8 cellular contexts compared by ENCODE assay signal in the genomic region with DNA sequence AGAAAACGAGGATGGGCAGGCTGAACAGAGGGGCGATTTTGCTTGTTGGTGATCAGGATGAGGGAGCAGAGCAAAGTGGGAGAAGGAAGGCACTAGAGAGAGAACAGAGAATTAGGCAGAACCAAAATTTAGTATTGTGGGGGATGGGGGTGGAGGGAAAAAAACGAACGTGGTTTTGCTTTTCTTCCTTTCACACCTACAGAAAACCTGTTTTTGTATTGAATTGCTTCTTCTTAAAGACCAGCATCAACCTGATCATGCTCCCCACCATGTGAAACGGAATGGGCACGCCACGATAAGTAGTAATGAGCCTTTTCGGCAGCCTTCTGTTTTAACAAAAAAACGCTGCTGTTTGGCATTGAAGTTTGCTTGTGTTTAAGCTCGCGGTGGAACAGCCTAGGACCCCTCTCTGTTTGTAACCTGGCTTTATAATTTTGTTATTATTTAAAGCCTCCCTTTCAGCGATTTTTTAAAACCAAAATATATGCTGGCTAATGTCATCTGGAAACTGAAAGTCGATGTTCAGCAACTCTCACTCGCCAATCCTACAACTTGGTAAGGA. TPM values are rescaled to one million over a fixed set of nuclear protein-coding genes. Genes with fewer than 3 reads are reported as not detected.
DNase-seq lines count a peak whose midpoint lies in the region; ATAC-seq and TF ChIP-seq lines count a peak whose summit lies in the region.

No MANE protein-coding gene starts in this region.

- DNase-seq in activated CD4-positive, alpha-beta T cell treated with anti-CD3 and anti-CD28 coated beads, Interleukin-2, amount 10 ng/mL, durations not matched to agents 7 days and 5 days, result no peak
- no peak for DNase-seq in activated CD4-positive, alpha-beta T cell treated with anti-CD3 and anti-CD28 coated beads for 1 hour
- DNase-seq in Karpas-422 (peak; percentile 49), smooth muscle cell (lab: John Stamatoyannopoulos, UW; ENCODE audit: unreplicated experiment) (no peak), type B pancreatic cell (ENCODE audit: extremely low spot score, unreplicated experiment) (no peak)

- peak overlapping the region; percentile 42 for H3K9ac ChIP-seq in Karpas-422 (ENCODE audit: low read length)
- peak overlapping the region; percentile 30 to 45 for H3K9ac ChIP-seq in duodenal mucosa (ENCODE audit: low read depth in 1 of 2, low read length in 2 of 2)
- H3K9ac ChIP-seq in smooth muscle cell (ENCODE audit: low read depth), result peak overlapping the region; percentile 97

- peak overlapping the region; percentile 14 for H3K4me3 Mint-ChIP-seq in activated CD4-positive, alpha-beta T cell treated with anti-CD3 and anti-CD28 coated beads, Interleukin-2, amount 10 ng/mL, durations not matched to agents 7 days and 5 days
- H3K4me3 Mint-ChIP-seq in type B pancreatic cell, result no peak overlapping the region

- POLR2A ChIA-PET in activated CD4-positive, alpha-beta T cell treated with anti-CD3 and anti-CD28 coated beads, Interleukin-2, amount 10 ng/mL, durations not matched to agents 7 days and 5 days (lab: Charles Lee), result no interaction called here

- peaks cover 9% of the 10 kb centered on the region for H3K4me1 Mint-ChIP-seq in activated CD4-positive, alpha-beta T cell treated with anti-CD3 and anti-CD28 coated beads, Interleukin-2, amount 10 ng/mL, durations not matched to agents 7 days and 5 days
- peaks cover 40% of the 10 kb centered on the region for H3K4me1 Mint-ChIP-seq in type B pancreatic cell (ENCODE audit: unreplicated experiment)

- ATAC-seq in GM18907 (IDR thresholded peaks at IDR 0.05; ENCODE audit: unreplicated experiment), result no peak
- no peak for ATAC-seq in GM21447 (IDR thresholded peaks at IDR 0.05; ENCODE audit: unreplicated experiment)

- peaks cover 12% of the 10 kb centered on the region for H3F3A ChIP-seq in smooth muscle cell (ENCODE audit: low read depth)

- CTCF ChIA-PET in activated CD4-positive, alpha-beta T cell treated with anti-CD3 and anti-CD28 coated beads, Interleukin-2, amount 10 ng/mL, durations not matched to agents 7 days and 5 days (lab: Charles Lee), result interaction anchor here (1.0 kb wide), 1 partner anchor 33 kb away, joined by 3 read pairs; no protein-coding TSS in a partner anchor

- H4K20me1 ChIP-seq in Karpas-422 (ENCODE audit: insufficient read depth, low read depth, low read length), result no peaks in the 10 kb centered on the region
- H4K20me1 ChIP-seq in smooth muscle cell (ENCODE audit: low read depth), result no peaks in the 10 kb centered on the region

- peaks cover 2% of the 10 kb centered on the region for H3K27me3 Mint-ChIP-seq in activated CD4-positive, alpha-beta T cell treated with anti-CD3 and anti-CD28 coated beads, Interleukin-2, amount 10 ng/mL, durations not matched to agents 7 days and 5 days
- no peaks in the 10 kb centered on the region for H3K27me3 Mint-ChIP-seq in type B pancreatic cell

- H3K27ac Mint-ChIP-seq in activated CD4-positive, alpha-beta T cell treated with anti-CD3 and anti-CD28 coated beads, Interleukin-2, amount 10 ng/mL, durations not matched to agents 7 days and 5 days, result peak overlapping the region; percentile 50
- H3K27ac Mint-ChIP-seq in type B pancreatic cell, result no peak overlapping the region

- 70% methylated on average over 14 of the region's 14 CpGs for WGBS in smooth muscle cell (ENCODE audit: low lambda C conversion rate)

- no peak overlapping the region for H3K27ac ChIP-seq in Karpas-422 (ENCODE audit: low read length)
- H3K27ac ChIP-seq in duodenal mucosa (ENCODE audit: low read depth, low read length), result peak overlapping the region; percentile 53
- peak overlapping the region; percentile 99 for H3K27ac ChIP-seq in smooth muscle cell (ENCODE audit: low read depth)

- H3K4me2 ChIP-seq in Karpas-422 (ENCODE audit: low read depth, low read length, poor library complexity, severe bottlenecking) (peak overlapping the region; percentile 64), smooth muscle cell (peak overlapping the region; percentile 85)

- H3K27me3 ChIP-seq in Karpas-422 (ENCODE audit: low read length) (no peaks in the 10 kb centered on the region), duodenal mucosa (ENCODE audit: control insufficient read depth in 1 of 2, insufficient read depth in 2 of 2, low read length in 2 of 2) (no peaks in the 10 kb centered on the region), smooth muscle cell (ENCODE audit: low read depth) (no peaks in the 10 kb centered on the region)

- peak overlapping the region; percentile 48 for H3K4me3 ChIP-seq in Karpas-422 (ENCODE audit: low read length)
- peak overlapping the region; percentile 58 to 67 for H3K4me3 ChIP-seq in duodenal mucosa (ENCODE audit: low read depth in 1 of 2, low read length in 2 of 2)
- peak overlapping the region; percentile 35 for H3K4me3 ChIP-seq in smooth muscle cell

- no peaks in the 10 kb centered on the region for H3K36me3 Mint-ChIP-seq in activated CD4-positive, alpha-beta T cell treated with anti-CD3 and anti-CD28 coated beads, Interleukin-2, amount 10 ng/mL, durations not matched to agents 7 days and 5 days (ENCODE audit: low read depth)
- no peaks in the 10 kb centered on the region for H3K36me3 Mint-ChIP-seq in type B pancreatic cell

- H3K79me2 ChIP-seq in Karpas-422 (ENCODE audit: low read length), result no peaks in the 10 kb centered on the region
- H3K79me2 ChIP-seq in smooth muscle cell (ENCODE audit: low read depth), result no peaks in the 10 kb centered on the region

- H3K36me3 ChIP-seq in Karpas-422 (ENCODE audit: insufficient read depth, low read length), result no peaks in the 10 kb centered on the region
- H3K36me3 ChIP-seq in duodenal mucosa (ENCODE audit: control insufficient read depth in 1 of 2, insufficient read depth in 2 of 2, low read length in 2 of 2), result no peaks in the 10 kb centered on the region
- H3K36me3 ChIP-seq in smooth muscle cell (ENCODE audit: low read depth), result no peaks in the 10 kb centered on the region

- TF ChIP-seq CTCF in smooth muscle cell (IDR thresholded peaks at IDR 0.05; ENCODE audit: borderline replicate concordance, insufficient read depth, poor library complexity, severe bottlenecking) (no peak), type B pancreatic cell (conservative IDR thresholded peaks at IDR 0.05) (no peak)

- H3K9me3 Mint-ChIP-seq in activated CD4-positive, alpha-beta T cell treated with anti-CD3 and anti-CD28 coated beads, Interleukin-2, amount 10 ng/mL, durations not matched to agents 7 days and 5 days, result no peaks in the 10 kb centered on the region
- no peaks in the 10 kb centered on the region for H3K9me3 Mint-ChIP-seq in type B pancreatic cell

- H3K9me3 ChIP-seq in Karpas-422 (ENCODE audit: low read length) (no peaks in the 10 kb centered on the region), duodenal mucosa (ENCODE audit: control insufficient read depth in 1 of 2, low read length in 2 of 2) (no peaks in the 10 kb centered on the region), smooth muscle cell (replicated peaks; ENCODE audit: low read depth) (no peaks in the 10 kb centered on the region)

- H2AFZ ChIP-seq in Karpas-422 (ENCODE audit: low read length) (peak overlapping the region; percentile 79), smooth muscle cell (ENCODE audit: low read depth) (peak overlapping the region; percentile 76)

- no peaks in the 10 kb centered on the region for H3K9me2 ChIP-seq in Karpas-422 (replicated peaks; ENCODE audit: insufficient read depth, low read length)

- H3K4me1 ChIP-seq in Karpas-422 (ENCODE audit: low read length) (peaks cover 32% of the 10 kb centered on the region), duodenal mucosa (ENCODE audit: control insufficient read depth in 1 of 2, insufficient read depth in 2 of 2, low read length in 2 of 2) (peaks cover 21 to 25% of the 10 kb centered on the region in 2 donors), smooth muscle cell (ENCODE audit: low read depth) (peaks cover 26% of the 10 kb centered on the region)

RNA-seq across cellular contexts. Expression of gene ERCC4, which starts 36.8 kb away (rescaled TPM):
- total RNA-seq in activated CD4-positive, alpha-beta T cell treated with anti-CD3 and anti-CD28 coated beads, Interleukin-2, amount 10 ng/mL, durations not matched to agents 7 days and 5 days, result 10 to 100 TPM in 1 of 2 experiments, 1 to 10 TPM in 1; 9.4 to 12.3 TPM
- 9.0 and 18.2 TPM in 2 replicates for total RNA-seq in Karpas-422 (2014; rRNA removed; shearing (Covaris generic); ENCODE audit: low replicate concordance)
- total RNA-seq in smooth muscle cell (10.3 and 10.6 TPM in 2 replicates), type B pancreatic cell (ENCODE audit: low replicate concordance) (10.6 and 17.9 TPM in 2 replicates)
- 17.4 and 27.4 TPM in 2 replicates for polyA plus RNA-seq in smooth muscle cell

Comparison
In these comparisons a context has a peak if more than half of its experiments do, and no peak if none do; other contexts are left out.
1. H3K9ac ChIP-seq: peak in every context shown above with its lines; median percentile 97 in smooth muscle cell; 42 in Karpas-422; 38 in duodenal mucosa.